In genomic region chr11:121328213-121328966, GRCh38 we compare ENCODE assay signal across 12 cellular contexts. TPM values are rescaled to one million over a fixed set of nuclear protein-coding genes. Genes with fewer than 3 reads are reported as not detected.
DNase-seq lines count a peak whose midpoint lies in the region; ATAC-seq lines count a peak whose summit lies in the region.
"Had no signal": no experiment of that assay in that cellular context is flagged by ENCODE, and none has a peak within 500 bp of the region (broad histone marks: within the 10 kb centered on the region; RNA-seq: fewer than 3 reads in every experiment).

No MANE protein-coding gene starts in this region.

- ATAC-seq in HG02678 (IDR thresholded peaks at IDR 0.05; ENCODE audit: unreplicated experiment): peak; percentile 49

- DNase-seq in T-helper 2 cell: peak in 3 of 5 experiments; percentile 10 to 85 (median 18)
- DNase-seq in activated effector memory CD4-positive, alpha-beta T cell treated with Interleukin-2 at 50 U/mL for 16 hours: peak; percentile 36
- DNase-seq in stimulated activated CD4-positive, alpha-beta T cell treated with anti-CD3 and anti-CD28 coated beads, TNF-alpha, amount 100 ng/mL, for 1 hour (ENCODE audit: low read depth in 3 of 3, low spot score in 1 of 3): peak in 2 of 3 donors; percentile 8 to 16
- DNase-seq in pons (ENCODE audit: low spot score): no peak
- no peak for DNase-seq in occipital lobe (lab: John Stamatoyannopoulos, UW)
- no peak for DNase-seq in ecto neural progenitor cell (ENCODE audit: low spot score)
- DNase-seq: dermis blood vessel endothelial cell, DMS153, NCI-H524, posterior cingulate gyrus, trophoblast cell had no signal

RNA-seq across cellular contexts. Expression of gene SC5D, which starts 35.8 kb away (rescaled TPM):
- 159 TPM for total RNA-seq in occipital lobe

Comparison
In these comparisons a context has a peak if more than half of its experiments do, and no peak if none do; other contexts are left out.
1. DNase-seq: peak in T-helper 2 cell (3 of 5), activated effector memory CD4-positive, alpha-beta T cell treated with Interleukin-2 at 50 U/mL for 16 hours (single experiment) and stimulated activated CD4-positive, alpha-beta T cell treated with anti-CD3 and anti-CD28 coated beads, TNF-alpha, amount 100 ng/mL, for 1 hour (2 of 3); none in pons (single experiment), occipital lobe (single experiment) and ecto neural progenitor cell (single experiment).